ENCODE assay signal across 7 cellular contexts in genomic region chr13:20720499-20720898, GRCh38.
"Had no signal": no experiment of that assay in that cellular context is flagged by ENCODE, and none has a peak within 500 bp of the region (broad histone marks: within the 10 kb centered on the region; RNA-seq: fewer than 3 reads in every experiment).

No MANE protein-coding gene starts in this region.

- H3K27ac ChIP-seq: HL-60 had no signal

- H3K27ac Mint-ChIP-seq: IgD-negative memory B cell had no signal

- H3K4me3 ChIP-seq: K562 had no signal

- H3K36me3 Mint-ChIP-seq: IgD-negative memory B cell had no signal

- ATAC-seq: HepG2, K562 had no signal

- H3K9me3 Mint-ChIP-seq: IgD-negative memory B cell had no signal

- DNase-seq: IMR-90, KBM-7, KG1 had no signal
